In genomic region chr5:179863449-179864085, GRCh38 we compare ENCODE assay signal across 22 cellular contexts. TPM values are rescaled to one million over a fixed set of nuclear protein-coding genes. Genes with fewer than 3 reads are reported as not detected.
DNase-seq lines count a peak whose midpoint lies in the region; TF ChIP-seq lines count a peak whose summit lies in the region.
"Had no signal": no experiment of that assay in that cellular context is flagged by ENCODE, and none has a peak within 500 bp of the region (broad histone marks: within the 10 kb centered on the region; RNA-seq: fewer than 3 reads in every experiment).

No MANE protein-coding gene starts in this region.

- H3K27ac ChIP-seq in sigmoid colon, result no peak overlapping the region
- H3K27ac ChIP-seq: 22Rv1, C4-2B, HL-60 had no signal

- H3K9me3 ChIP-seq in sigmoid colon, result no peaks in the 10 kb centered on the region
- H3K9me3 ChIP-seq: MG63 had no signal

- H3K4me1 ChIP-seq in sigmoid colon, result peaks cover 0 to 11% (median 9%) of the 10 kb centered on the region in 4 donors

- peaks cover 0 to 69% (median 32%) of the 10 kb centered on the region in 4 donors for H3K36me3 ChIP-seq in sigmoid colon

- TF ChIP-seq POLR2A in sigmoid colon (IDR thresholded peaks at IDR 0.05), result no peak

- intact Hi-C loops in activated CD4-positive, alpha-beta T cell treated with anti-CD3 and anti-CD28 coated beads, Interleukin-2, amount 10 ng/mL, durations not matched to agents 24 days and 14 days (cut with micrococcal nuclease), result no loop called here
- intact Hi-C loops in CD14-positive monocyte (cut with micrococcal nuclease) (no loop called here), sigmoid colon (cut with DNase I) (no loop called here)

- no peaks in the 10 kb centered on the region for H3K27me3 Mint-ChIP-seq in activated CD4-positive, alpha-beta T cell treated with anti-CD3 and anti-CD28 coated beads, Interleukin-2, amount 10 ng/mL, durations not matched to agents 24 days and 14 days
- H3K27me3 Mint-ChIP-seq in CD14-positive monocyte (ENCODE audit: low read depth in 3 of 3), result peaks cover 0 to 4% (median 3%) of the 10 kb centered on the region in 3 donors
- H3K27me3 Mint-ChIP-seq in chondrocyte (ENCODE audit: low read depth), result no peaks in the 10 kb centered on the region
- H3K27me3 Mint-ChIP-seq: B cell; CD8-positive, alpha-beta memory T cell had no signal

- TF ChIP-seq CTCF in CD14-positive monocyte (IDR thresholded peaks at IDR 0.05), result no peak
- TF ChIP-seq CTCF in chondrocyte (IDR thresholded peaks at IDR 0.05), result no peak
- no peak for TF ChIP-seq CTCF in sigmoid colon (IDR thresholded peaks at IDR 0.05)

- DNase-seq in activated CD4-positive, alpha-beta T cell treated with anti-CD3 and anti-CD28 coated beads, Interleukin-2, amount 10 ng/mL, durations not matched to agents 24 days and 14 days, result peak; percentile 53
- DNase-seq in activated CD4-positive, alpha-beta T cell treated with anti-CD3 and anti-CD28 coated beads for 4 hours, result no peak
- DNase-seq in CD14-positive monocyte (ENCODE audit: low spot score) (peak; percentile 24), chondrocyte (ENCODE audit: low spot score) (peak; percentile 90), sigmoid colon (peak; percentile 56), NCI-H2196 (lab: John Stamatoyannopoulos, UW; ENCODE audit: unreplicated experiment) (no peak), NCI-H2081 treated with DMSO at 0.1 percent for 48 hours (lab: John Stamatoyannopoulos, UW) (no peak)
- DNase-seq in activated CD8-positive, alpha-beta memory T cell treated with anti-CD3 and anti-CD28 coated beads, Interleukin-2, amount 50 U/mL, for 4 hours, result no peak
- DNase-seq: CD8-positive, alpha-beta memory T cell; DND-41; MG63; NCI-H1105 treated with DMSO at 0.1 percent for 48 hours; NCI-H146; NCI-H1930; NCI-H226; NCI-H510A; NCI-H69; SHP77 had no signal

- H3K27me3 ChIP-seq in sigmoid colon, result no peaks in the 10 kb centered on the region
- H3K27me3 ChIP-seq: MG63 had no signal

- peaks cover 5% of the 10 kb centered on the region for H3K4me1 Mint-ChIP-seq in activated CD4-positive, alpha-beta T cell treated with anti-CD3 and anti-CD28 coated beads, Interleukin-2, amount 10 ng/mL, durations not matched to agents 24 days and 14 days
- H3K4me1 Mint-ChIP-seq in CD14-positive monocyte (peaks cover 21% of the 10 kb centered on the region), chondrocyte (ENCODE audit: low read depth) (peaks cover 12% of the 10 kb centered on the region)

- no peaks in the 10 kb centered on the region for H3K9me3 Mint-ChIP-seq in activated CD4-positive, alpha-beta T cell treated with anti-CD3 and anti-CD28 coated beads, Interleukin-2, amount 10 ng/mL, durations not matched to agents 24 days and 14 days
- H3K9me3 Mint-ChIP-seq in CD14-positive monocyte, result peaks cover 0 to 6% (median 0%) of the 10 kb centered on the region in 7 donors
- H3K9me3 Mint-ChIP-seq in chondrocyte (ENCODE audit: low read depth), result no peaks in the 10 kb centered on the region
- H3K9me3 Mint-ChIP-seq: CD8-positive, alpha-beta memory T cell had no signal

- no peak overlapping the region for H3K4me3 Mint-ChIP-seq in activated CD4-positive, alpha-beta T cell treated with anti-CD3 and anti-CD28 coated beads, Interleukin-2, amount 10 ng/mL, durations not matched to agents 24 days and 14 days
- H3K4me3 Mint-ChIP-seq in CD14-positive monocyte (no peak overlapping the region), chondrocyte (ENCODE audit: unreplicated experiment) (no peak overlapping the region)
- H3K4me3 Mint-ChIP-seq: B cell had no signal

- WGBS in sigmoid colon, 2 donors, result 96 to 97% methylated on average over 31 of the region's 31 CpGs

- no peak for TF ChIP-seq EP300 in sigmoid colon (IDR thresholded peaks at IDR 0.05)

- H3K4me3 ChIP-seq in sigmoid colon, result no peak overlapping the region
- H3K4me3 ChIP-seq: MG63 had no signal

- no peak overlapping the region for H3K27ac Mint-ChIP-seq in activated CD4-positive, alpha-beta T cell treated with anti-CD3 and anti-CD28 coated beads, Interleukin-2, amount 10 ng/mL, durations not matched to agents 24 days and 14 days
- no peak overlapping the region for H3K27ac Mint-ChIP-seq in CD14-positive monocyte
- no peak overlapping the region for H3K27ac Mint-ChIP-seq in chondrocyte (ENCODE audit: unreplicated experiment)
- H3K27ac Mint-ChIP-seq: B cell had no signal

- H3K36me3 Mint-ChIP-seq in activated CD4-positive, alpha-beta T cell treated with anti-CD3 and anti-CD28 coated beads, Interleukin-2, amount 10 ng/mL, durations not matched to agents 24 days and 14 days (ENCODE audit: low read depth), result peaks cover 28% of the 10 kb centered on the region
- H3K36me3 Mint-ChIP-seq in CD14-positive monocyte, result peaks cover 56 to 59% of the 10 kb centered on the region in 2 donors
- H3K36me3 Mint-ChIP-seq in chondrocyte (ENCODE audit: low read depth), result peaks cover 16% of the 10 kb centered on the region

RNA-seq across cellular contexts. Expression of gene MRNIP, which starts 5.0 kb away (rescaled TPM):
- 27.6 and 27.8 TPM in 2 replicates for total RNA-seq in activated CD4-positive, alpha-beta T cell treated with anti-CD3 and anti-CD28 coated beads, Interleukin-2, amount 10 ng/mL, durations not matched to agents 24 days and 14 days
- polyA plus RNA-seq in CD14-positive monocyte (1 to 10 TPM; 1.2 to 1.4 TPM), sigmoid colon (10 to 100 TPM in 2 of 3 donors, 1 to 10 TPM in 1; 8.3 to 20.3 (median 11.4) TPM)
- total RNA-seq in chondrocyte (13.4 to 20.0 TPM (median 16.4 TPM) in 3 replicates), sigmoid colon (10 to 100 TPM; 30.7 to 59.8 (median 34.5) TPM)

RNA-seq across cellular contexts. Expression of gene SQSTM1, which starts 42.9 kb away (rescaled TPM):
- 177 and 183 TPM in 2 replicates for total RNA-seq in activated CD4-positive, alpha-beta T cell treated with anti-CD3 and anti-CD28 coated beads, Interleukin-2, amount 10 ng/mL, durations not matched to agents 24 days and 14 days
- polyA plus RNA-seq in CD14-positive monocyte (100 to 1,000 TPM; 275 to 312 TPM), sigmoid colon (100 to 1,000 TPM; 168 to 301 (median 203) TPM)
- total RNA-seq in chondrocyte (219 to 297 TPM (median 296 TPM) in 3 replicates), sigmoid colon (100 to 1,000 TPM; 287 to 443 (median 386) TPM)

RNA-seq across cellular contexts. Expression of gene TBC1D9B, which starts 44.1 kb away (rescaled TPM):
- 129 and 138 TPM in 2 replicates for total RNA-seq in activated CD4-positive, alpha-beta T cell treated with anti-CD3 and anti-CD28 coated beads, Interleukin-2, amount 10 ng/mL, durations not matched to agents 24 days and 14 days
- polyA plus RNA-seq in CD14-positive monocyte (10 to 100 TPM; 13.4 to 26.3 TPM), sigmoid colon (10 to 100 TPM; 35.4 to 83.4 (median 36.8) TPM)
- total RNA-seq in chondrocyte (107 to 130 TPM (median 118 TPM) in 3 replicates), sigmoid colon (1,000 to 10,000 TPM in 2 of 4 donors, 100 to 1,000 TPM in 2; 291 to 1,545 (median 1,005) TPM)

RNA-seq across cellular contexts. Expression of gene MGAT4B, which starts 56.9 kb away (rescaled TPM):
- 126 and 134 TPM in 2 replicates for total RNA-seq in activated CD4-positive, alpha-beta T cell treated with anti-CD3 and anti-CD28 coated beads, Interleukin-2, amount 10 ng/mL, durations not matched to agents 24 days and 14 days
- polyA plus RNA-seq in CD14-positive monocyte (10 to 100 TPM; 12.4 to 14.3 TPM), sigmoid colon (100 to 1,000 TPM; 184 to 241 (median 232) TPM)
- total RNA-seq in chondrocyte (135 to 144 TPM (median 142 TPM) in 3 replicates), sigmoid colon (10 to 100 TPM; 27.8 to 56.8 (median 31.5) TPM)

Comparison
In these comparisons a context has a peak if more than half of its experiments do, and no peak if none do; other contexts are left out.
1. DNase-seq: peak in activated CD4-positive, alpha-beta T cell treated with anti-CD3 and anti-CD28 coated beads, Interleukin-2, amount 10 ng/mL, durations not matched to agents 24 days and 14 days (single experiment), CD14-positive monocyte (single experiment), chondrocyte (single experiment) and sigmoid colon (single experiment); none in activated CD4-positive, alpha-beta T cell treated with anti-CD3 and anti-CD28 coated beads for 4 hours (0 of 2), NCI-H2196 (single experiment), NCI-H2081 treated with DMSO at 0.1 percent for 48 hours (single experiment) and activated CD8-positive, alpha-beta memory T cell treated with anti-CD3 and anti-CD28 coated beads, Interleukin-2, amount 50 U/mL, for 4 hours (single experiment).